In the genomic region with DNA sequence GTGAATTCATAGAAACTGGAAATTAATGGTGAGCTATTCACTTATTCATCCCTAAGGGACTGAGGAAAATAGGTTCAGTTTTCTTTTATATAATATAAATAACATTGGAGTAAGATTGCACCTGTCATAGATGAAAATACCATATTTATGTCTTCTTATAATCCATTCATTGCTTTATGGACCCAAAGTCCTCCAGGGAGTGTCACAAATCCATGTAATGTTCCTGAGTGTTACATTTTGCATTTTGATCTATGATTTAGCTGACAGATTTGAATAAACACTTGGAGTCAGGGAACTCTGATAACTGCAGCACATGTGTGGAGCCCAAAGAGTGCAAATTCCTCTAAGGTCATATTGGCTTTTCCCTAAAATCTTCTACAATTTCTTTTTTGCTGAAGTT, we compare ENCODE assay signal across 19 cellular contexts.
"Had no signal": no experiment of that assay in that cellular context is flagged by ENCODE, and none has a peak within 500 bp of the region (broad histone marks: within the 10 kb centered on the region; RNA-seq: fewer than 3 reads in every experiment).

No MANE protein-coding gene starts in this region.

- H3K27ac ChIP-seq: coronary artery, dorsolateral prefrontal cortex, esophagus muscularis mucosa, foreskin keratinocyte, gastroesophageal sphincter, heart left ventricle, hepatocyte, left lung, lower lobe of right lung had no signal

- H2AFZ ChIP-seq: hepatocyte had no signal

- H3K4me2 ChIP-seq: hepatocyte had no signal

- ATAC-seq: foreskin keratinocyte, gastroesophageal sphincter, heart left ventricle, left lung, left ventricle myocardium superior, lower lobe of right lung had no signal

- H3K9me3 ChIP-seq: esophagus muscularis mucosa, gastroesophageal sphincter, left lung, lower lobe of right lung had no signal

- H3K79me2 ChIP-seq: hepatocyte had no signal

- H3K4me3 ChIP-seq: coronary artery, dorsolateral prefrontal cortex, esophagus muscularis mucosa, gastroesophageal sphincter, heart left ventricle, hepatocyte, left lung, lower lobe of right lung had no signal

- H3K27me3 ChIP-seq: dorsolateral prefrontal cortex, esophagus muscularis mucosa, foreskin keratinocyte, gastroesophageal sphincter, heart left ventricle, hepatocyte, left lung had no signal

- H3K36me3 ChIP-seq: esophagus muscularis mucosa, gastroesophageal sphincter, heart left ventricle, left lung, lower lobe of right lung had no signal

- DNase-seq: dermis blood vessel endothelial cell; dorsolateral prefrontal cortex; effector CD4-positive, alpha-beta T cell; effector memory CD4-positive, alpha-beta T cell; foreskin keratinocyte; heart left ventricle; hypothalamus; immature natural killer cell; islet precursor cell; kidney; kidney glomerular epithelial cell; left lung; left ventricle myocardium superior; lower lobe of right lung; mesenchymal stem cell had no signal
